ENCODE assay signal across 8 cellular contexts in the genomic region with DNA sequence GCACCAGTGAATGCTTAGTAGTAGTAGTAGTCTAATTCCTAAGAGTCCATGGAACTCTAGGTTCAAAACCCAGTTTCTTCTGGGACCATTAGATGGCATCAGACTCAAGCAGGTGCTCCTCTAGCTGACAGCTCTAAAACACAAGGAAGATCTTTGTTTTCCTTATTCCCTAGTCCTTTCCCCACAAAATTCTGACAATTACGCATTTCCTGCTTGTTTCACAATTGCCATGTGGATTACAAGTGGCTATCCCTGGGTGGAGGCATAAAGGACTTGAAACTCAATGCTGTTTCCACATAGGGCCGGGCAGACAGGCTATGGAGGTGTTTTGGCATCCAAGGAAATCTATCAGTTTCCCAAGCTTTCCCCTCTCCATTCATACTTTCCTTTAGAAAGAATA. TPM values are rescaled to one million over a fixed set of nuclear protein-coding genes. Genes with fewer than 3 reads are reported as not detected.
DNase-seq lines count a peak whose midpoint lies in the region; ATAC-seq, FAIRE-seq and TF ChIP-seq lines count a peak whose summit lies in the region.

No MANE protein-coding gene starts in this region.

- FAIRE-seq in A204.1 (lab: Jason Lieb, UNC) (peak; percentile 80), GM18507 (lab: Jason Lieb, UNC) (peak; percentile 66), kidney (lab: Jason Lieb, UNC) (no peak)

- TF ChIP-seq CTCF in adrenal gland (IDR thresholded peaks at IDR 0.05) (peak in 5 of 6 experiments; percentile 21 to 47 (median 45)), kidney (IDR thresholded peaks at IDR 0.05; ENCODE audit: borderline replicate concordance, extremely low read depth, insufficient read depth) (peak; percentile 39)

- no peak overlapping the region for H3K9ac ChIP-seq in kidney (ENCODE audit: low read length in 2 of 2)

- no peaks in the 10 kb centered on the region for H3K9me3 ChIP-seq in adrenal gland (replicated peaks in 1 of 3)
- no peaks in the 10 kb centered on the region for H3K9me3 ChIP-seq in kidney (ENCODE audit: control insufficient read depth in 1 of 2, low read length in 2 of 2)

- ATAC-seq in HG03457 (IDR thresholded peaks at IDR 0.05; ENCODE audit: unreplicated experiment), result no peak
- no peak for ATAC-seq in GM21529 (IDR thresholded peaks at IDR 0.05; ENCODE audit: unreplicated experiment)

- no peak overlapping the region for H3K27ac ChIP-seq in adrenal gland
- no peak overlapping the region for H3K27ac ChIP-seq in kidney (ENCODE audit: low read depth in 2 of 2, low read length in 2 of 2)

- no peaks in the 10 kb centered on the region for H3K27me3 ChIP-seq in adrenal gland

- WGBS in adrenal gland, 4 donors, result 37 to 53% (median 47%) methylated on average over 2 of the region's 2 CpGs

- DNase-seq in GM18507 (ENCODE audit: extremely low spot score, insufficient read length, low read depth), result no peak
- DNase-seq in adrenal gland, result no peak
- DNase-seq in kidney, result no peak
- no peak for DNase-seq in effector CD8-positive, alpha-beta T cell (lab: John Stamatoyannopoulos, UW)
- no peak for DNase-seq in GOT3 (lab: John Stamatoyannopoulos, UW)

- H3K4me1 ChIP-seq in adrenal gland (replicated peaks in 1 of 2), result no peaks in the 10 kb centered on the region
- H3K4me1 ChIP-seq in kidney (ENCODE audit: control insufficient read depth in 1 of 2, insufficient read depth in 1 of 2, low read depth in 1 of 2, low read length in 2 of 2), result no peaks in the 10 kb centered on the region

- H3K4me3 ChIP-seq in adrenal gland, result no peak overlapping the region
- no peak overlapping the region for H3K4me3 ChIP-seq in kidney (ENCODE audit: low read length in 2 of 2)

- peaks cover 0 to 24% of the 10 kb centered on the region in 2 donors for H3K36me3 ChIP-seq in adrenal gland (replicated peaks in 1 of 2)
- H3K36me3 ChIP-seq in kidney (ENCODE audit: control insufficient read depth in 1 of 2, insufficient read depth in 2 of 2, low read length in 2 of 2), result peaks cover 0 to 4% of the 10 kb centered on the region in 2 donors

- TF ChIP-seq POLR2A in adrenal gland (IDR thresholded peaks at IDR 0.05), result no peak

- intact Hi-C loops in adrenal gland (cut with DNase I) (loop anchor here in 1 of 2 donors (5.0 kb wide), 1 partner anchor 41 kb away; no protein-coding TSS in a partner anchor), kidney (cut with DNase I) (no loop called here)

RNA-seq across cellular contexts. Expression of a gene that starts 9.2 kb away (rescaled TPM):
- under 1 TPM in 5 of 8 donors, not detected in 3; 0.28 to 0.69 (median 0.61) TPM for total RNA-seq in adrenal gland
- 1 to 10 TPM in 1 of 3 donors, under 1 TPM in 2; 0.71 to 1.6 (median 0.99) TPM for polyA plus RNA-seq in adrenal gland
- total RNA-seq in kidney, result 6.1 TPM
- 1.9 TPM for polyA plus RNA-seq in kidney (ENCODE audit: insufficient read depth, low read depth, low replicate concordance)

RNA-seq across cellular contexts. Expression of a gene that starts 12.6 kb away (rescaled TPM):
- total RNA-seq in adrenal gland, result 10 to 100 TPM in 6 of 8 donors, 1 to 10 TPM in 2; 4.8 to 48.0 (median 29.5) TPM
- polyA plus RNA-seq in adrenal gland, result 10 to 100 TPM; 20.5 to 24.3 (median 21.5) TPM
- total RNA-seq in kidney, result 37.6 TPM
- polyA plus RNA-seq in kidney (ENCODE audit: insufficient read depth, low read depth, low replicate concordance), result 25.4 TPM

RNA-seq across cellular contexts. Expression of a gene that starts 17.9 kb away (rescaled TPM):
- total RNA-seq in adrenal gland (100 to 1,000 TPM in 1 of 8 donors, 10 to 100 TPM in 7; 67.5 to 114 (median 88.1) TPM), kidney (79.6 TPM)
- polyA plus RNA-seq in adrenal gland (100 to 1,000 TPM in 2 of 3 donors, 10 to 100 TPM in 1; 63.0 to 195 (median 137) TPM), kidney (ENCODE audit: insufficient read depth, low read depth, low replicate concordance) (90.6 TPM)

RNA-seq across cellular contexts. Expression of a gene that starts 27.5 kb away (rescaled TPM):
- total RNA-seq in adrenal gland (10 to 100 TPM; 38.7 to 76.9 (median 54.3) TPM), kidney (45.4 TPM)
- polyA plus RNA-seq in adrenal gland (10 to 100 TPM; 24.9 to 77.9 (median 52.2) TPM), kidney (ENCODE audit: insufficient read depth, low read depth, low replicate concordance) (32.1 TPM)

RNA-seq across cellular contexts. Expression of a gene that starts 28.0 kb away (rescaled TPM):
- total RNA-seq in adrenal gland (10 to 100 TPM; 16.1 to 69.8 (median 42.3) TPM), kidney (56.6 TPM)
- polyA plus RNA-seq in adrenal gland (10 to 100 TPM; 13.8 to 52.9 (median 33.5) TPM), kidney (ENCODE audit: insufficient read depth, low read depth, low replicate concordance) (52.8 TPM)
